Comparison of ENCODE assay signal across 29 cellular contexts in the genomic region with DNA sequence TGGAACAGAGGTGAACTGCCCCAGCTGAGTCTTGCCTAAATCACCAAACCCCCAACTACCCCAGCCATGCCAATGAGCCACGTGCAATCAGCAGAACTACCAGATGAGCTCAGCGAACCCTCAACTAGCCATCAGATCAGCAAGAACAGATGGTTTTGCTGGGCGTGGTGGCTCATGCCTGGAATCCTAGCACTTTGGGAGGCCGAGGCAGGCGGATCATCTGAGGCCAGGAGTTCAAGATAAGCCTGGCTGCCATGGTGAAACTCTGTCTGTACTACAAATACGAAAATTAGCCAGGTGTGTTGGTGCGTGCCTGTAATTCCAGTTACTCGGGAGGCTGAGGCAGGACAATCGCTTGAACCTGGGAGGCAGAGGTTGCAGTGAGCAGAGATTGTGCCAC.
"Had no signal": no experiment of that assay in that cellular context is flagged by ENCODE, and none has a peak within 500 bp of the region (broad histone marks: within the 10 kb centered on the region; RNA-seq: fewer than 3 reads in every experiment).

No MANE protein-coding gene starts in this region.

- H3K4me3 ChIP-seq: body of pancreas, esophagus muscularis mucosa, gastrocnemius medialis, heart left ventricle had no signal

- H3K4me1 ChIP-seq: body of pancreas, foreskin keratinocyte, gastrocnemius medialis had no signal

- H3K36me3 ChIP-seq: esophagus muscularis mucosa, gastrocnemius medialis, heart left ventricle had no signal

- H3K27ac ChIP-seq: body of pancreas, esophagus muscularis mucosa, foreskin keratinocyte, gastrocnemius medialis, heart left ventricle had no signal

- H3K4me3 Mint-ChIP-seq: activated CD4-positive, alpha-beta memory T cell treated with anti-CD3 and anti-CD28 coated beads, Interleukin-2, amount 10 ng/mL, durations not matched to agents 7 days and 5 days; activated CD4-positive, alpha-beta T cell treated with anti-CD3 and anti-CD28 coated beads, Interleukin-2, amount 10 ng/mL, durations not matched to agents 7 days and 5 days; activated naive CD8-positive, alpha-beta T cell; activated T-cell treated with anti-CD3 and anti-CD28 coated beads, Interleukin-2, amount 50 U/mL, for 24 hours; activated T-cell treated with anti-CD3 and anti-CD28 coated beads, Interleukin-2, amount 50 U/mL, for 72 hours; effector memory CD8-positive, alpha-beta T cell; WTC11 had no signal

- H3K27me3 Mint-ChIP-seq: activated CD4-positive, alpha-beta memory T cell treated with anti-CD3 and anti-CD28 coated beads, Interleukin-2, amount 10 ng/mL, durations not matched to agents 7 days and 5 days; activated CD4-positive, alpha-beta T cell treated with anti-CD3 and anti-CD28 coated beads, Interleukin-2, amount 10 ng/mL, durations not matched to agents 7 days and 5 days; activated naive CD8-positive, alpha-beta T cell; activated T-cell treated with anti-CD3 and anti-CD28 coated beads, Interleukin-2, amount 50 U/mL, for 24 hours had no signal

- H3K4me1 Mint-ChIP-seq: activated CD4-positive, alpha-beta memory T cell treated with anti-CD3 and anti-CD28 coated beads, Interleukin-2, amount 10 ng/mL, durations not matched to agents 7 days and 5 days; activated CD4-positive, alpha-beta T cell treated with anti-CD3 and anti-CD28 coated beads, Interleukin-2, amount 10 ng/mL, durations not matched to agents 7 days and 5 days had no signal

- H3K27me3 ChIP-seq: body of pancreas, foreskin keratinocyte, gastrocnemius medialis, heart left ventricle had no signal

- DNase-seq: activated CD4-positive, alpha-beta memory T cell treated with anti-CD3 and anti-CD28 coated beads, Interleukin-2, amount 10 ng/mL, durations not matched to agents 7 days and 5 days; activated CD4-positive, alpha-beta T cell treated with anti-CD3 and anti-CD28 coated beads for 1 hour; activated CD4-positive, alpha-beta T cell treated with anti-CD3 and anti-CD28 coated beads for 4 hours; activated CD4-positive, alpha-beta T cell treated with anti-CD3 and anti-CD28 coated beads, Interleukin-2, amount 10 ng/mL, durations not matched to agents 7 days and 5 days; activated CD4-positive, alpha-beta T cell treated with anti-CD3 and anti-CD28 coated beads, Interleukin-2, amount 50 U/mL, for 4 hours; activated CD8-positive, alpha-beta memory T cell treated with anti-CD3 and anti-CD28 coated beads, Interleukin-2, amount 50 U/mL, for 48 hours; activated effector memory CD4-positive, alpha-beta T cell treated with Interleukin-2 at 50 U/mL for 16 hours; activated gamma-delta T cell treated with Interleukin-2 at 50 U/mL for 16 hours; activated naive CD4-positive, alpha-beta T cell treated with anti-CD3 and anti-CD28 coated beads, Interleukin-2, amount 50 U/mL, for 16 hours; activated naive CD4-positive, alpha-beta T cell treated with Interleukin-2 at 50 U/mL for 16 hours; activated T-cell treated with anti-CD3 and anti-CD28 coated beads for 4 hours; activated T-cell treated with anti-CD3 and anti-CD28 coated beads, Interleukin-2, amount 50 U/mL, for 24 hours; activated T-cell treated with anti-CD3 and anti-CD28 coated beads, Interleukin-2, amount 50 U/mL, for 72 hours; amygdala; aorta; body of pancreas; cortex of kidney; dermis blood vessel endothelial cell; effector CD4-positive, alpha-beta T cell; effector memory CD8-positive, alpha-beta T cell; erythroblast; foreskin keratinocyte; gastrocnemius medialis; glutamatergic neuron; heart left ventricle; T-helper 2 cell had no signal

- H3K27ac Mint-ChIP-seq: activated CD4-positive, alpha-beta memory T cell treated with anti-CD3 and anti-CD28 coated beads, Interleukin-2, amount 10 ng/mL, durations not matched to agents 7 days and 5 days; activated CD4-positive, alpha-beta T cell treated with anti-CD3 and anti-CD28 coated beads, Interleukin-2, amount 10 ng/mL, durations not matched to agents 7 days and 5 days; activated naive CD8-positive, alpha-beta T cell; activated T-cell treated with anti-CD3 and anti-CD28 coated beads, Interleukin-2, amount 50 U/mL, for 24 hours; activated T-cell treated with anti-CD3 and anti-CD28 coated beads, Interleukin-2, amount 50 U/mL, for 72 hours; effector memory CD8-positive, alpha-beta T cell; WTC11 had no signal
